25 cellular contexts compared by ENCODE assay signal in the genomic region with DNA sequence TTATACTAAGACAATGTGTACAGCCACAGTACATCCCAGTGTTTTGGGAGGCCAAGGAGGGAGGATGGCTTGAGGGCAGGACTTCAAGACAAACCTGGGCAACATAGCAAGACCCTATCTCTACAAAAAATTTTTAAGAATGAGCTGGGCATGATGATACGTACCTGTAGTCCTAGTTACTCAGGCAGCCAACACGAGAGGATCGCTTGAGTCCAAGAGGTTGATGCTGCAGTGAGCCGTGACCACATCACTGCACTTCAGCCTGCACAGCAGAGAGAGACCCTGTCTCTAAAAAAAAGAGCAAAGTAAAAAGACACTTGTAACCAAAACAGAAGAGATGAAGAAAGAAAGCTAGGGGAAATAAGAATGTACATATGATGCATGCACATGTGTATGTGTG. TPM values are rescaled to one million over a fixed set of nuclear protein-coding genes. Genes with fewer than 3 reads are reported as not detected.
DNase-seq lines count a peak whose midpoint lies in the region; ATAC-seq and TF ChIP-seq lines count a peak whose summit lies in the region.
"Had no signal": no experiment of that assay in that cellular context is flagged by ENCODE, and none has a peak within 500 bp of the region (broad histone marks: within the 10 kb centered on the region; RNA-seq: fewer than 3 reads in every experiment).

No MANE protein-coding gene starts in this region.

- DNase-seq in DMS79 (lab: John Stamatoyannopoulos, UW): peak; percentile 65
- DNase-seq in DMS79 treated with DMSO at 0.1 percent for 48 hours (lab: John Stamatoyannopoulos, UW): peak; percentile 79
- DNase-seq in WTC11 (ENCODE audit: low spot score): no peak
- DNase-seq in left kidney (ENCODE audit: low read depth, low spot score): peak; percentile 70
- no peak for DNase-seq in type B pancreatic cell (ENCODE audit: extremely low spot score, unreplicated experiment)
- DNase-seq in NCI-H2107 (lab: John Stamatoyannopoulos, UW): no peak
- DNase-seq in stimulated activated CD4-positive, alpha-beta T cell treated with anti-CD3 and anti-CD28 coated beads, Interleukin-4, amount 100 ng/mL, for 24 hours: no peak
- DNase-seq in T-helper 17 cell: no peak
- DNase-seq: 8988T; ACHN; BE2C; C1 segment of cervical spinal cord; CD4-positive, alpha-beta memory T cell; CD4-positive, CD25-positive, alpha-beta regulatory T cell; CD8-positive, alpha-beta memory T cell; COR-L47; DMS 273 treated with DMSO at 0.1 percent for 48 hours; DMS153; DMS53; DND-41; EL; GDM1 had no signal

- TF ChIP-seq CTCF in WTC11 (IDR thresholded peaks at IDR 0.05) (no peak), type B pancreatic cell (conservative IDR thresholded peaks at IDR 0.05) (no peak)

- peaks cover 38% of the 10 kb centered on the region for H3K4me1 Mint-ChIP-seq in WTC11
- H3K4me1 Mint-ChIP-seq in type B pancreatic cell (ENCODE audit: unreplicated experiment): peaks cover 41% of the 10 kb centered on the region
- no peaks in the 10 kb centered on the region for H3K4me1 Mint-ChIP-seq in T-helper 17 cell
- H3K4me1 Mint-ChIP-seq: CD4-positive, alpha-beta memory T cell; CD4-positive, CD25-positive, alpha-beta regulatory T cell; CD8-positive, alpha-beta memory T cell had no signal

- no peak overlapping the region for H3K27ac Mint-ChIP-seq in WTC11
- H3K27ac Mint-ChIP-seq in type B pancreatic cell: no peak overlapping the region
- H3K27ac Mint-ChIP-seq in T-helper 17 cell: no peak overlapping the region
- H3K27ac Mint-ChIP-seq: CD4-positive, alpha-beta memory T cell; CD4-positive, CD25-positive, alpha-beta regulatory T cell; CD8-positive, alpha-beta memory T cell had no signal

- CTCF ChIA-PET in WTC11 (lab: Charles Lee): no interaction called here

- H3K4me3 Mint-ChIP-seq in WTC11 (no peak overlapping the region), type B pancreatic cell (no peak overlapping the region), T-helper 17 cell (no peak overlapping the region)
- H3K4me3 Mint-ChIP-seq: CD14-positive monocyte; CD4-positive, alpha-beta memory T cell; CD4-positive, CD25-positive, alpha-beta regulatory T cell; CD8-positive, alpha-beta memory T cell had no signal

- POLR2A ChIA-PET in WTC11 (lab: Charles Lee): interaction anchor here (0.7 kb wide), 2 partner anchors 16 to 77 kb away, joined by 3 to 5 read pairs; no protein-coding TSS in a partner anchor

- H3K36me3 Mint-ChIP-seq in WTC11 (no peaks in the 10 kb centered on the region), type B pancreatic cell (no peaks in the 10 kb centered on the region), T-helper 17 cell (ENCODE audit: low read depth) (peaks cover 2% of the 10 kb centered on the region)
- H3K36me3 Mint-ChIP-seq: CD14-positive monocyte; CD4-positive, alpha-beta memory T cell; CD4-positive, CD25-positive, alpha-beta regulatory T cell; CD8-positive, alpha-beta memory T cell had no signal

- no peaks in the 10 kb centered on the region for H3K9me3 ChIP-seq in T-helper 17 cell (ENCODE audit: control insufficient read depth, low read length, poor library complexity, severe bottlenecking)
- H3K9me3 ChIP-seq: BE2C, BLaER1 had no signal

- H3K27me3 Mint-ChIP-seq in WTC11 (ENCODE audit: low read depth): no peaks in the 10 kb centered on the region; the same call in none of the 2 replicates
- H3K27me3 Mint-ChIP-seq in type B pancreatic cell: peaks cover 3% of the 10 kb centered on the region
- peaks cover 46% of the 10 kb centered on the region for H3K27me3 Mint-ChIP-seq in T-helper 17 cell

- H3K9me3 Mint-ChIP-seq in WTC11 (peaks cover 3% of the 10 kb centered on the region; the same call in 1 of the 2 replicates), type B pancreatic cell (peaks cover 8% of the 10 kb centered on the region)
- H3K9me3 Mint-ChIP-seq: CD4-positive, CD25-positive, alpha-beta regulatory T cell had no signal

- ATAC-seq in WTC11: no peak
- ATAC-seq in T-helper 17 cell: no peak
- ATAC-seq: GM12878 had no signal

TF ChIP-seq in WTC11, 78 proteins besides CTCF, POLR2A, EP300 and RAD21:
- peak; percentile 59; the same call in 1 of the 2 replicates for TF ChIP-seq ZNF121 (CRISPR knock-in tag; IDR thresholded peaks at IDR 0.05)
- TF ChIP-seq, protein P1, sequence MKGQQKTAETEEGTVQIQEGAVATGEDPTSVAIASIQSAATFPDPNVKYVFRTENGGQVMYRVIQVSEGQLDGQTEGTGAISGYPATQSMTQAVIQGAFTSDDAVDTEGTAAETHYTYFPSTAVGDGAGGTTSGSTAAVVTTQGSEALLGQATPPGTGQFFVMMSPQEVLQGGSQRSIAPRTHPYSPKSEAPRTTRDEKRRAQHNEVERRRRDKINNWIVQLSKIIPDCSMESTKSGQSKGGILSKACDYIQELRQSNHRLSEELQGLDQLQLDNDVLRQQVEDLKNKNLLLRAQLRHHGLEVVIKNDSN (CRISPR knock-in tag; IDR thresholded peaks at IDR 0.05): no peak
TF ChIP-seq in WTC11: peak in this region for 1.

RNA-seq across cellular contexts. Expression of a gene that starts 38.5 kb away (rescaled TPM):
- 28.4 to 65.9 TPM (median 62.3 TPM) in 3 replicates for total RNA-seq in WTC11 (2021)
- total RNA-seq in type B pancreatic cell (ENCODE audit: low replicate concordance): 100 and 180 TPM in 2 replicates
- total RNA-seq in T-helper 17 cell: 1 to 10 TPM; 2.4 to 3.1 TPM
- total RNA-seq: CD4-positive, alpha-beta memory T cell; CD8-positive, alpha-beta memory T cell had no signal

Comparison
In these comparisons a context has a peak if more than half of its experiments do, and no peak if none do; other contexts are left out.
1. DNase-seq: peak in DMS79 (single experiment), DMS79 treated with DMSO at 0.1 percent for 48 hours (single experiment) and left kidney (single experiment); none in WTC11 (single experiment), type B pancreatic cell (single experiment), NCI-H2107 (single experiment), stimulated activated CD4-positive, alpha-beta T cell treated with anti-CD3 and anti-CD28 coated beads, Interleukin-4, amount 100 ng/mL, for 24 hours (single experiment) and T-helper 17 cell (0 of 3).